1 cellular context compared by ENCODE assay signal in genomic region chr22:21982338-21982965, GRCh38.
TF ChIP-seq lines count a peak whose summit lies in the region.

TSS of gene TOP3B (minus strand) at chr22:21982787. CDS start at chr22:21975709, 7,078 bp downstream.

TF ChIP-seq in HepG2, 621 proteins besides CTCF, POLR2A, EP300 and RAD21 (continued from another document and continues in another):
- TF ChIP-seq, protein P1, sequence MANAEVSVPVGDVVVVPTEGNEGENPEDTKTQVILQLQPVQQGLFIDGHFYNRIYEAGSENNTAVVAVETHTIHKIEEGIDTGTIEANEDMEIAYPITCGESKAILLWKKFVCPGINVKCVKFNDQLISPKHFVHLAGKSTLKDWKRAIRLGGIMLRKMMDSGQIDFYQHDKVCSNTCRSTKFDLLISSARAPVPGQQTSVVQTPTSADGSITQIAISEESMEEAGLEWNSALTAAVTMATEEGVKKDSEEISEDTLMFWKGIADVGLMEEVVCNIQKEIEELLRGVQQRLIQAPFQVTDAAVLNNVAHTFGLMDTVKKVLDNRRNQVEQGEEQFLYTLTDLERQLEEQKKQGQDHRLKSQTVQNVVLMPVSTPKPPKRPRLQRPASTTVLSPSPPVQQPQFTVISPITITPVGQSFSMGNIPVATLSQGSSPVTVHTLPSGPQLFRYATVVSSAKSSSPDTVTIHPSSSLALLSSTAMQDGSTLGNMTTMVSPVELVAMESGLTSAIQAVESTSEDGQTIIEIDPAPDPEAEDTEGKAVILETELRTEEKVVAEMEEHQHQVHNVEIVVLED (CRISPR knock-in tag; IDR thresholded peaks at IDR 0.05; ENCODE audit: borderline replicate concordance), result peak; percentile 77; the same call in 1 of the 2 replicates
- no peak for TF ChIP-seq KAT2B (IDR thresholded peaks at IDR 0.05; ENCODE audit: borderline replicate concordance, low read depth, low read length)
- peak; percentile 96 for TF ChIP-seq CBFB (CRISPR knock-in tag; IDR thresholded peaks at IDR 0.05)
- TF ChIP-seq, protein P2, sequence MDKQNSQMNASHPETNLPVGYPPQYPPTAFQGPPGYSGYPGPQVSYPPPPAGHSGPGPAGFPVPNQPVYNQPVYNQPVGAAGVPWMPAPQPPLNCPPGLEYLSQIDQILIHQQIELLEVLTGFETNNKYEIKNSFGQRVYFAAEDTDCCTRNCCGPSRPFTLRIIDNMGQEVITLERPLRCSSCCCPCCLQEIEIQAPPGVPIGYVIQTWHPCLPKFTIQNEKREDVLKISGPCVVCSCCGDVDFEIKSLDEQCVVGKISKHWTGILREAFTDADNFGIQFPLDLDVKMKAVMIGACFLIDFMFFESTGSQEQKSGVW (CRISPR knock-in tag; IDR thresholded peaks at IDR 0.05; ENCODE audit: borderline replicate concordance), result 0 out of 2 replicates have a peak, but pooled peaks have one; percentile 70
- TF ChIP-seq ZSCAN9 (CRISPR knock-in tag; IDR thresholded peaks at IDR 0.05; ENCODE audit: borderline replicate concordance), result peak; percentile 90
- no peak for TF ChIP-seq ZNF780A (CRISPR knock-in tag; IDR thresholded peaks at IDR 0.05)
- TF ChIP-seq GATAD1 (CRISPR knock-in tag; IDR thresholded peaks at IDR 0.05), result peak; percentile 99
- no peak for TF ChIP-seq ZNF770 (CRISPR knock-in tag; IDR thresholded peaks at IDR 0.05)
- TF ChIP-seq ZNF556 (CRISPR knock-in tag; IDR thresholded peaks at IDR 0.05; ENCODE audit: borderline replicate concordance), result peak; percentile 99
- TF ChIP-seq THRA (CRISPR knock-in tag; IDR thresholded peaks at IDR 0.05; ENCODE audit: borderline replicate concordance), result peak; percentile 90
- TF ChIP-seq TAF1 (CRISPR knock-in tag; IDR thresholded peaks at IDR 0.05), result peak; percentile 86
- no peak for TF ChIP-seq ZNF446 (CRISPR knock-in tag; IDR thresholded peaks at IDR 0.05)
- peak; percentile 96; the same call in 1 of the 2 replicates for TF ChIP-seq KLF11 (CRISPR knock-in tag; IDR thresholded peaks at IDR 0.05)
- 0 out of 2 replicates have a peak, but pooled peaks have one; percentile 40 for TF ChIP-seq ZMYM2 (CRISPR knock-in tag; IDR thresholded peaks at IDR 0.05)
- TF ChIP-seq RCOR2 (CRISPR knock-in tag; IDR thresholded peaks at IDR 0.05), result no peak
- TF ChIP-seq HINFP (CRISPR knock-in tag; IDR thresholded peaks at IDR 0.05; ENCODE audit: low read depth), result peak; percentile 79; the same call in 1 of the 2 replicates
- TF ChIP-seq RNF219 (CRISPR knock-in tag; IDR thresholded peaks at IDR 0.05), result no peak
- no peak for TF ChIP-seq ZBTB8A (CRISPR knock-in tag; IDR thresholded peaks at IDR 0.05; ENCODE audit: borderline replicate concordance, low read depth)
- TF ChIP-seq ZNF746 (CRISPR knock-in tag; IDR thresholded peaks at IDR 0.05), result 0 out of 2 replicates have a peak, but pooled peaks have one; percentile 24
- peak; percentile 84 for TF ChIP-seq ZNF24 (IDR thresholded peaks at IDR 0.05)
- no peak for TF ChIP-seq RFX5 (IDR thresholded peaks at IDR 0.05; ENCODE audit: low read depth, low read length)
- peak; percentile 69 for TF ChIP-seq ZEB1 (IDR thresholded peaks at IDR 0.05; ENCODE audit: insufficient replicate concordance, low read depth)
- peak; percentile 91 for TF ChIP-seq ZNF547 (CRISPR knock-in tag; IDR thresholded peaks at IDR 0.05)
- TF ChIP-seq ATF3 (CRISPR knock-in tag; IDR thresholded peaks at IDR 0.05), result peak; percentile 66; the same call in 1 of the 2 replicates
- TF ChIP-seq RFX1 (IDR thresholded peaks at IDR 0.05), result no peak
- TF ChIP-seq AGO1 (IDR thresholded peaks at IDR 0.05; ENCODE audit: low read depth, low read length, poor library complexity, severe bottlenecking), result peak; percentile 36
- TF ChIP-seq NR2F1 (CRISPR knock-in tag; IDR thresholded peaks at IDR 0.05), result no peak
- peak; percentile 67 for TF ChIP-seq FOSL2 (CRISPR knock-in tag; IDR thresholded peaks at IDR 0.05)
- no peak for TF ChIP-seq ZNF781 (CRISPR knock-in tag; IDR thresholded peaks at IDR 0.05; ENCODE audit: borderline replicate concordance, not compliant biosample characterization)
- TF ChIP-seq CSRNP2 (CRISPR knock-in tag; conservative IDR thresholded peaks at IDR 0.05; ENCODE audit: low read depth), result no peak
- TF ChIP-seq ZNF335 (CRISPR knock-in tag; IDR thresholded peaks at IDR 0.05), result peak; percentile 92
- TF ChIP-seq PHF20 (CRISPR knock-in tag; IDR thresholded peaks at IDR 0.05), result peak; percentile 99
- TF ChIP-seq ZNF567 (CRISPR knock-in tag; IDR thresholded peaks at IDR 0.05; ENCODE audit: borderline replicate concordance), result peak; percentile 25; the same call in 1 of the 2 replicates
- TF ChIP-seq HMGA1 (CRISPR knock-in tag; conservative IDR thresholded peaks at IDR 0.05), result no peak
- TF ChIP-seq NAIF1 (CRISPR knock-in tag; IDR thresholded peaks at IDR 0.05; ENCODE audit: borderline replicate concordance), result no peak
- TF ChIP-seq ZNF878 (CRISPR knock-in tag; IDR thresholded peaks at IDR 0.05), result no peak
- TF ChIP-seq, protein P3, sequence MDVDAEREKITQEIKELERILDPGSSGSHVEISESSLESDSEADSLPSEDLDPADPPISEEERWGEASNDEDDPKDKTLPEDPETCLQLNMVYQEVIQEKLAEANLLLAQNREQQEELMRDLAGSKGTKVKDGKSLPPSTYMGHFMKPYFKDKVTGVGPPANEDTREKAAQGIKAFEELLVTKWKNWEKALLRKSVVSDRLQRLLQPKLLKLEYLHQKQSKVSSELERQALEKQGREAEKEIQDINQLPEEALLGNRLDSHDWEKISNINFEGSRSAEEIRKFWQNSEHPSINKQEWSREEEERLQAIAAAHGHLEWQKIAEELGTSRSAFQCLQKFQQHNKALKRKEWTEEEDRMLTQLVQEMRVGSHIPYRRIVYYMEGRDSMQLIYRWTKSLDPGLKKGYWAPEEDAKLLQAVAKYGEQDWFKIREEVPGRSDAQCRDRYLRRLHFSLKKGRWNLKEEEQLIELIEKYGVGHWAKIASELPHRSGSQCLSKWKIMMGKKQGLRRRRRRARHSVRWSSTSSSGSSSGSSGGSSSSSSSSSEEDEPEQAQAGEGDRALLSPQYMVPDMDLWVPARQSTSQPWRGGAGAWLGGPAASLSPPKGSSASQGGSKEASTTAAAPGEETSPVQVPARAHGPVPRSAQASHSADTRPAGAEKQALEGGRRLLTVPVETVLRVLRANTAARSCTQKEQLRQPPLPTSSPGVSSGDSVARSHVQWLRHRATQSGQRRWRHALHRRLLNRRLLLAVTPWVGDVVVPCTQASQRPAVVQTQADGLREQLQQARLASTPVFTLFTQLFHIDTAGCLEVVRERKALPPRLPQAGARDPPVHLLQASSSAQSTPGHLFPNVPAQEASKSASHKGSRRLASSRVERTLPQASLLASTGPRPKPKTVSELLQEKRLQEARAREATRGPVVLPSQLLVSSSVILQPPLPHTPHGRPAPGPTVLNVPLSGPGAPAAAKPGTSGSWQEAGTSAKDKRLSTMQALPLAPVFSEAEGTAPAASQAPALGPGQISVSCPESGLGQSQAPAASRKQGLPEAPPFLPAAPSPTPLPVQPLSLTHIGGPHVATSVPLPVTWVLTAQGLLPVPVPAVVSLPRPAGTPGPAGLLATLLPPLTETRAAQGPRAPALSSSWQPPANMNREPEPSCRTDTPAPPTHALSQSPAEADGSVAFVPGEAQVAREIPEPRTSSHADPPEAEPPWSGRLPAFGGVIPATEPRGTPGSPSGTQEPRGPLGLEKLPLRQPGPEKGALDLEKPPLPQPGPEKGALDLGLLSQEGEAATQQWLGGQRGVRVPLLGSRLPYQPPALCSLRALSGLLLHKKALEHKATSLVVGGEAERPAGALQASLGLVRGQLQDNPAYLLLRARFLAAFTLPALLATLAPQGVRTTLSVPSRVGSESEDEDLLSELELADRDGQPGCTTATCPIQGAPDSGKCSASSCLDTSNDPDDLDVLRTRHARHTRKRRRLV (CRISPR knock-in tag; IDR thresholded peaks at IDR 0.05), result no peak; the same call in 1 of the 2 replicates
- TF ChIP-seq, protein P4, sequence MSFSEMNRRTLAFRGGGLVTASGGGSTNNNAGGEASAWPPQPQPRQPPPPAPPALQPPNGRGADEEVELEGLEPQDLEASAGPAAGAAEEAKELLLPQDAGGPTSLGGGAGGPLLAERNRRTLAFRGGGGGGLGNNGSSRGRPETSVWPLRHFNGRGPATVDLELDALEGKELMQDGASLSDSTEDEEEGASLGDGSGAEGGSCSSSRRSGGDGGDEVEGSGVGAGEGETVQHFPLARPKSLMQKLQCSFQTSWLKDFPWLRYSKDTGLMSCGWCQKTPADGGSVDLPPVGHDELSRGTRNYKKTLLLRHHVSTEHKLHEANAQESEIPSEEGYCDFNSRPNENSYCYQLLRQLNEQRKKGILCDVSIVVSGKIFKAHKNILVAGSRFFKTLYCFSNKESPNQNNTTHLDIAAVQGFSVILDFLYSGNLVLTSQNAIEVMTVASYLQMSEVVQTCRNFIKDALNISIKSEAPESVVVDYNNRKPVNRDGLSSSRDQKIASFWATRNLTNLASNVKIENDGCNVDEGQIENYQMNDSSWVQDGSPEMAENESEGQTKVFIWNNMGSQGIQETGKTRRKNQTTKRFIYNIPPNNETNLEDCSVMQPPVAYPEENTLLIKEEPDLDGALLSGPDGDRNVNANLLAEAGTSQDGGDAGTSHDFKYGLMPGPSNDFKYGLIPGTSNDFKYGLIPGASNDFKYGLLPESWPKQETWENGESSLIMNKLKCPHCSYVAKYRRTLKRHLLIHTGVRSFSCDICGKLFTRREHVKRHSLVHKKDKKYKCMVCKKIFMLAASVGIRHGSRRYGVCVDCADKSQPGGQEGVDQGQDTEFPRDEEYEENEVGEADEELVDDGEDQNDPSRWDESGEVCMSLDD (CRISPR knock-in tag; IDR thresholded peaks at IDR 0.05; ENCODE audit: borderline replicate concordance), result peak; percentile 96
- TF ChIP-seq MLLT10 (CRISPR knock-in tag; IDR thresholded peaks at IDR 0.05), result no peak
- peak; percentile 93; the same call in 1 of the 2 replicates for TF ChIP-seq HOXA5 (CRISPR knock-in tag; IDR thresholded peaks at IDR 0.05)
- peak; percentile 77 for TF ChIP-seq ZNF749 (CRISPR knock-in tag; IDR thresholded peaks at IDR 0.05; ENCODE audit: borderline replicate concordance)
- TF ChIP-seq, protein P5, sequence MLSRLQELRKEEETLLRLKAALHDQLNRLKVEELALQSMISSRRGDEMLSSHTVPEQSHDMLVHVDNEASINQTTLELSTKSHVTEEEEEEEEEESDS (CRISPR knock-in tag; IDR thresholded peaks at IDR 0.05; ENCODE audit: borderline replicate concordance), result 0 out of 2 replicates have a peak, but pooled peaks have one; percentile 64
